6 cellular contexts compared by ENCODE assay signal in genomic region chr11:61479360-61480058, GRCh38. TPM values are rescaled to one million over a fixed set of nuclear protein-coding genes. Genes with fewer than 3 reads are reported as not detected.
"Had no signal": no experiment of that assay in that cellular context is flagged by ENCODE, and none has a peak within 500 bp of the region (broad histone marks: within the 10 kb centered on the region; RNA-seq: fewer than 3 reads in every experiment).

No MANE protein-coding gene starts in this region.

RNA-seq across cellular contexts. Expression of gene LRRC10B, which starts 29.0 kb away (rescaled TPM):
- total RNA-seq: LHCN-M2, MCF 10A, NCI-H460, OCI-LY7, RPMI7951, SK-MEL-5 had no signal
